In genomic region chr11:93220078-93220477, GRCh38 we compare ENCODE assay signal across 21 cellular contexts. TPM values are rescaled to one million over a fixed set of nuclear protein-coding genes. Genes with fewer than 3 reads are reported as not detected.
DNase-seq lines count a peak whose midpoint lies in the region; ATAC-seq and TF ChIP-seq lines count a peak whose summit lies in the region.
"Had no signal": no experiment of that assay in that cellular context is flagged by ENCODE, and none has a peak within 500 bp of the region (broad histone marks: within the 10 kb centered on the region; RNA-seq: fewer than 3 reads in every experiment).

No MANE protein-coding gene starts in this region.

- intact Hi-C loops in MCF 10A (cut with micrococcal nuclease) = no loop called here
- intact Hi-C loops in OCI-LY7 (cut with micrococcal nuclease; ENCODE audit: unreplicated experiment) = no loop called here
- intact Hi-C loops in Calu3 (cut with micrococcal nuclease; ENCODE audit: unreplicated experiment) = loop anchor here (5.0 kb wide), 1 partner anchor 278 kb away; no protein-coding TSS in a partner anchor
- intact Hi-C loops in left cardiac atrium (cut with DNase I) = loop anchor here in 1 of 2 donors (5.0 kb wide), 1 partner anchor 273 kb away; no protein-coding TSS in a partner anchor

- H3K27ac ChIP-seq in OCI-LY7 (ENCODE audit: low read depth, low read length, poor library complexity, severe bottlenecking) = no peak overlapping the region
- H3K27ac ChIP-seq: A549; BLaER1 treated with 17β-estradiol and CSF1 and Interleukin-3, amounts not matched to agents 10 nM and 100 nM had no signal

- H3K4me1 Mint-ChIP-seq in MCF 10A (ENCODE audit: insufficient read depth, unreplicated experiment) (no peaks in the 10 kb centered on the region), Calu3 (ENCODE audit: low read depth, unreplicated experiment) (no peaks in the 10 kb centered on the region)
- H3K4me1 Mint-ChIP-seq: CD8-positive, alpha-beta memory T cell had no signal

- H3K4me3 Mint-ChIP-seq in MCF 10A (ENCODE audit: unreplicated experiment) (no peak overlapping the region), Calu3 (ENCODE audit: low read depth, unreplicated experiment) (no peak overlapping the region)
- H3K4me3 Mint-ChIP-seq: CD14-positive monocyte; CD4-positive, alpha-beta T cell; CD8-positive, alpha-beta memory T cell; GM23338; H9 had no signal

- no peaks in the 10 kb centered on the region for H4K20me1 ChIP-seq in OCI-LY7 (ENCODE audit: insufficient read depth, low read length)
- H4K20me1 ChIP-seq: BLaER1 treated with 17β-estradiol and CSF1 and Interleukin-3, amounts not matched to agents 10 nM and 100 nM had no signal

- H3K4me1 ChIP-seq in OCI-LY7 (ENCODE audit: insufficient read depth, low read length, poor library complexity, severe bottlenecking) = peaks cover 40% of the 10 kb centered on the region
- H3K4me1 ChIP-seq: A549 had no signal

- H3K36me3 Mint-ChIP-seq in MCF 10A (ENCODE audit: insufficient read depth, unreplicated experiment) (no peaks in the 10 kb centered on the region), Calu3 (ENCODE audit: insufficient read depth, unreplicated experiment) (no peaks in the 10 kb centered on the region)
- H3K36me3 Mint-ChIP-seq: CD14-positive monocyte; CD8-positive, alpha-beta memory T cell had no signal

- H3K36me3 ChIP-seq in OCI-LY7 (ENCODE audit: insufficient read depth, low read length) = no peaks in the 10 kb centered on the region
- H3K36me3 ChIP-seq: BE2C; BLaER1 treated with 17β-estradiol and CSF1 and Interleukin-3, amounts not matched to agents 10 nM and 100 nM had no signal

- in situ Hi-C loops in T47D (cut with HindIII; ENCODE audit: low pct_unique_long_range_greater_than_20kb, low sequenced_read_pairs) = no loop called here

- no peaks in the 10 kb centered on the region for H3K9me3 ChIP-seq in OCI-LY7 (ENCODE audit: low read length)
- H3K9me3 ChIP-seq: A549; BLaER1 treated with 17β-estradiol and CSF1 and Interleukin-3, amounts not matched to agents 10 nM and 100 nM had no signal

- no peak overlapping the region for H3K4me3 ChIP-seq in OCI-LY7 (ENCODE audit: low read depth, low read length, poor library complexity, severe bottlenecking)
- H3K4me3 ChIP-seq: A549; BLaER1 treated with 17β-estradiol and CSF1 and Interleukin-3, amounts not matched to agents 10 nM and 100 nM; GM23338 had no signal

- POLR2A ChIA-PET in MCF 10A (lab: Yijun Ruan, JAX) = no interaction called here
- POLR2A ChIA-PET in OCI-LY7 (lab: Charles Lee) = interaction anchor here (0.5 kb wide), 1 partner anchor 246 kb away, joined by 3 read pairs; no protein-coding TSS in a partner anchor

- H3K9me2 ChIP-seq in OCI-LY7 (ENCODE audit: insufficient read depth, low read length) = no peaks in the 10 kb centered on the region

- H2AFZ ChIP-seq in OCI-LY7 (ENCODE audit: low read length) = no peak overlapping the region
- H2AFZ ChIP-seq: GM23338 had no signal

- CTCF ChIA-PET in MCF 10A (lab: Yijun Ruan, JAX) (interaction anchor here (1.2 kb wide), 1 partner anchor 433 kb away, joined by 4 read pairs; no protein-coding TSS in a partner anchor), OCI-LY7 (lab: Charles Lee; ENCODE audit: unreplicated experiment) (no interaction called here), Calu3 (lab: Charles Lee) (interaction anchor here (1.1 kb wide), 1 partner anchor 279 kb away, joined by 4 read pairs; no protein-coding TSS in a partner anchor)

- H3K79me2 ChIP-seq in OCI-LY7 (ENCODE audit: insufficient read depth, low read depth, low read length) = no peaks in the 10 kb centered on the region

- H3K27me3 Mint-ChIP-seq in MCF 10A (ENCODE audit: insufficient read depth, unreplicated experiment) (peaks cover 10% of the 10 kb centered on the region), Calu3 (ENCODE audit: unreplicated experiment) (peaks cover 25% of the 10 kb centered on the region)

- BruUV-seq in MCF 10A (replicated peaks; lab: Mats Ljungman, UMichigan) (no TSS peak), OCI-LY7 (replicated peaks; lab: Mats Ljungman, UMichigan) (no TSS peak), Calu3 (replicated peaks; lab: Mats Ljungman, UMichigan) (no TSS peak)

- TF ChIP-seq CTCF in MCF 10A (IDR thresholded peaks at IDR 0.05; ENCODE audit: unreplicated experiment) = no peak
- no peak for TF ChIP-seq CTCF in OCI-LY7 (conservative IDR thresholded peaks at IDR 0.05; ENCODE audit: low read length)
- TF ChIP-seq CTCF in Calu3 (IDR thresholded peaks at IDR 0.05; ENCODE audit: unreplicated experiment) = no peak

- ATAC-seq in esophagus mucosa = peak; percentile 73
- ATAC-seq in left cardiac atrium = no peak
- ATAC-seq: A549, GM23338, HCT116 had no signal

- no peak overlapping the region for H3K27ac Mint-ChIP-seq in MCF 10A (ENCODE audit: low read depth, unreplicated experiment)
- H3K27ac Mint-ChIP-seq in Calu3 (ENCODE audit: unreplicated experiment) = no peak overlapping the region
- H3K27ac Mint-ChIP-seq: CD14-positive monocyte; CD4-positive, alpha-beta T cell; H9 had no signal

- no peaks in the 10 kb centered on the region for H3K9me3 Mint-ChIP-seq in MCF 10A (ENCODE audit: unreplicated experiment)
- no peaks in the 10 kb centered on the region for H3K9me3 Mint-ChIP-seq in Calu3 (ENCODE audit: low read depth, unreplicated experiment)
- H3K9me3 Mint-ChIP-seq: CD14-positive monocyte; CD4-positive, alpha-beta T cell; CD8-positive, alpha-beta memory T cell; GM23338; H9 had no signal

- DNase-seq in T47D (ENCODE audit: low read depth in 1 of 2, low spot score in 1 of 2) (peak; percentile 24 to 77), MCF 10A (ENCODE audit: unreplicated experiment) (no peak), OCI-LY7 (ENCODE audit: low spot score) (no peak), Calu3 (no peak), left cardiac atrium (no peak), NCI-H2171 treated with DMSO at 0.1 percent for 48 hours (lab: John Stamatoyannopoulos, UW) (no peak)
- DNase-seq: 8988T; ACHN; AML-193; BE2C; CD4-positive, alpha-beta T cell; CD8-positive, alpha-beta memory T cell; EL; GF-D8; H9 had no signal

- 0 out of 2 replicates have a peak overlapping the region, but pooled peaks have one; percentile 21 for H3K4me2 ChIP-seq in OCI-LY7 (ENCODE audit: low read length)
- H3K4me2 ChIP-seq: A549, GM23338 had no signal

RNA-seq across cellular contexts. Expression of gene SLC36A4, which starts 22.3 kb away (rescaled TPM):
- total RNA-seq in MCF 10A (2022) = 23.4 and 30.1 TPM in 2 replicates
- 2.2 and 3.0 TPM in 2 replicates for total RNA-seq in OCI-LY7 (2014; rRNA removed; shearing (Covaris generic))
- 4.2 and 8.8 TPM in 2 replicates for total RNA-seq in OCI-LY7 (2022)
- total RNA-seq in esophagus mucosa = 8.4 TPM
- 10.2 and 12.4 TPM in 2 replicates for total RNA-seq in Calu3 (2022)
- 10 to 100 TPM; 12.3 to 17.5 TPM for total RNA-seq in left cardiac atrium

Comparison
In these comparisons a context has a peak if more than half of its experiments do, and no peak if none do; other contexts are left out.
1. DNase-seq: peak in T47D (2 of 2); none in MCF 10A (single experiment), OCI-LY7 (single experiment), Calu3 (single experiment), left cardiac atrium (single experiment) and NCI-H2171 treated with DMSO at 0.1 percent for 48 hours (single experiment).